7 cellular contexts compared by ENCODE assay signal in the genomic region with DNA sequence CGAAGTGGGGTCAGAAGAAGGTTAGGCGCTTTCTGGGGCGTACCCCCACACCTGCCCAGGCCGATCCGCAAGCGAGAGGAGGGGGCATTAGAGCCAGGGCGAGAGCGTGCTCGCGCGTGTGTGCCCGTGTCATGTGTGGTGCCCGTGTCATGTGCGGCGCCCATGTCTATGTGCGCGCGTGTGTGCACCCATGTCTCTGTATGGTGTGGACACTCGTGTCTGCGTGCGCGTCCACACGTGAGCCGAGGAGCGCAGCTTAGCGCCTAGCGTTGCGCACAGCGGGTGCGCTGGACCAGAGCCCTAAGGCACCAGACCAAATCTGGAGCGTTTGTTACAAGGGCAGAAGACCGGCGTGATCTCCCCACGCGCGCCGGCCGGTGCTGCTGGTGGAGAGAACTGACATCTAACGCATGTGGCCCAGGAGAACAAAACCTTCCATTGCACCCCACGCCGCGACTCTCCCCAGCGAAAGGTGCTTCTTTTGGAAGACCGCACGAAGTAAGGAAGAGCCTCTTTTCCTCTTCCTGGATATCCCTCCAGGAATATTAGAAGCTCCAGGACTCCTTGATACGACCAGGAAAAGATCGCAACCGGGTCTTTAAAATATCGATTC. TPM values are rescaled to one million over a fixed set of nuclear protein-coding genes. Genes with fewer than 3 reads are reported as not detected.
DNase-seq lines count a peak whose midpoint lies in the region; ATAC-seq lines count a peak whose summit lies in the region.

No MANE protein-coding gene starts in this region.

- no peak overlapping the region for H3K27ac Mint-ChIP-seq in T-cell

- H3K9me3 Mint-ChIP-seq in T-cell, result no peaks in the 10 kb centered on the region

- H3K27me3 Mint-ChIP-seq in T-cell, result peaks cover 15 to 21% of the 10 kb centered on the region in 2 donors

- peaks cover 7% of the 10 kb centered on the region for H3K36me3 Mint-ChIP-seq in T-cell

- H3K4me1 Mint-ChIP-seq in T-cell, result peaks cover 17 to 28% (median 27%) of the 10 kb centered on the region in 3 donors

- peak overlapping the region; percentile 79 to 87 (median 81) for H3K4me3 Mint-ChIP-seq in T-cell

- DNase-seq in T-cell (peak in 15 of 34 experiments; percentile 1 to 25 (median 6)), caudate nucleus (lab: John Stamatoyannopoulos, UW) (peak in 56 of 61 donors; percentile 8 to 82 (median 50)), kidney tubule cell (ENCODE audit: low spot score) (peak; percentile 24), GM19238 (ENCODE audit: insufficient read length, low spot score) (no peak)
- peak; percentile 3 to 18 for DNase-seq in stimulated activated CD4-positive, alpha-beta T cell treated with anti-CD3 and anti-CD28 coated beads, Interleukin-1b, Interleukin-23, amount 100 ng/mL, for 4 hours (ENCODE audit: low read depth in 2 of 2)

- POLR2A ChIA-PET in T-cell (lab: Charles Lee), result interaction anchor here (0.6 to 1.0 kb wide), 3 partner anchors 72 to 244 kb away, joined by 3 to 8 read pairs (median 5); partner anchors contain the start of gene ZNF131 (in 1 of the 2)

- CTCF ChIA-PET in T-cell (lab: Charles Lee), result interaction anchor here in 1 of 2 donors (0.7 kb wide), 1 partner anchor 243 kb away, joined by 3 read pairs; no protein-coding TSS in a partner anchor

- ATAC-seq in GM18873 (IDR thresholded peaks at IDR 0.05; ENCODE audit: low FRiP score, unreplicated experiment), result peak; percentile 22
- ATAC-seq in HG02938 (IDR thresholded peaks at IDR 0.05; ENCODE audit: unreplicated experiment), result peak; percentile 17
- ATAC-seq in T-cell (replicated peaks in 1 of 4), result peak; percentile 40 to 53 (median 51)

- H3K27ac ChIP-seq in caudate nucleus (ENCODE audit: low read depth, low read length), result peak overlapping the region; percentile 76

RNA-seq across cellular contexts. Expression of gene NIM1K, which starts 0.6 kb away (rescaled TPM):
- under 1 TPM in 4 of 5 donors, not detected in 1; 0.41 to 0.89 (median 0.73) TPM for total RNA-seq in T-cell
